19 cellular contexts compared by ENCODE assay signal in the genomic region with DNA sequence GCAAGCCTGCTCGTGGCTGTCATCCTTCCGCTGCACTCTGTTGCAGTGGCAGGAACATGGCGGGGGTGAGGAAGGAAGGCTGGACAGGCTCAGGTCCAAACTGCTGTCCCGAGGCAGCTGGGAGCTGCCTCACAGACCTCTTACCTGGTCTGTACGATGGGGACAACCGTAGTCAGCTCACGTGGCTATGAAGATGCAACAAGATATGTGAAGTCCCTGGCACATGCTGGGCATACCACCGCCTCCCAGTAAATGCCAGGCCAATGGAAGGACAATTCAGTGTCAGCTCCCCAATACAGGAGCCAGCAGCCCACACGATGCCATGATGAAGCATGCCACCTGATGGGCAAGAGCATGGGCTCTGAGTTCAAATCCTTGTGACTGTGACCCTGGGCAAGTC.
DNase-seq lines count a peak whose midpoint lies in the region; ATAC-seq and TF ChIP-seq lines count a peak whose summit lies in the region.
"Had no signal": no experiment of that assay in that cellular context is flagged by ENCODE, and none has a peak within 500 bp of the region (broad histone marks: within the 10 kb centered on the region; RNA-seq: fewer than 3 reads in every experiment).

No MANE protein-coding gene starts in this region.

- POLR2A ChIA-PET in Caco-2 (lab: Charles Lee), result no interaction called here

- H3K4me3 ChIP-seq in Caco-2 (ENCODE audit: low read depth, low read length), result no peak overlapping the region
- peak overlapping the region in 5 of 59 donors; percentile 2 to 23 (median 14) for H3K4me3 ChIP-seq in dorsolateral prefrontal cortex
- H3K4me3 ChIP-seq in neural cell (ENCODE audit: low read length), result no peak overlapping the region
- H3K4me3 ChIP-seq: BLaER1 treated with 17β-estradiol and CSF1 and Interleukin-3, amounts not matched to agents 10 nM and 100 nM; PC-9; SJCRH30 had no signal

- no peak overlapping the region for H3K4me2 ChIP-seq in neural cell (ENCODE audit: low read length)
- H3K4me2 ChIP-seq: BLaER1 treated with 17β-estradiol and CSF1 and Interleukin-3, amounts not matched to agents 10 nM and 100 nM; PC-9 had no signal

- H3K9me2 ChIP-seq in neural cell (ENCODE audit: insufficient read depth, low read length), result no peaks in the 10 kb centered on the region

- no peaks in the 10 kb centered on the region for H3F3A ChIP-seq in neural cell (ENCODE audit: insufficient read depth, low read length, poor library complexity, severe bottlenecking)

- no peak for TF ChIP-seq EP300 in neural cell (conservative IDR thresholded peaks at IDR 0.05; ENCODE audit: poor library complexity, severe bottlenecking)

- no peaks in the 10 kb centered on the region for H4K20me1 ChIP-seq in neural cell (ENCODE audit: insufficient read depth)
- H4K20me1 ChIP-seq: BLaER1 treated with 17β-estradiol and CSF1 and Interleukin-3, amounts not matched to agents 10 nM and 100 nM had no signal

- TF ChIP-seq CTCF in Caco-2 (IDR thresholded peaks at IDR 0.05; ENCODE audit: insufficient read depth in 1 of 2, low read depth in 1 of 2, low read length in 1 of 2, severe bottlenecking in 1 of 2, unreplicated experiment in 1 of 2) (no peak), dorsolateral prefrontal cortex (IDR thresholded peaks at IDR 0.05 in 54 of 56, conservative IDR thresholded peaks at IDR 0.05 in 2 of 56; ENCODE audit: low read depth in 1 of 56, partially characterized antibody in 56 of 56) (no peak), neural cell (IDR thresholded peaks at IDR 0.05; ENCODE audit: poor library complexity, severe bottlenecking) (no peak)

- no peak overlapping the region for H2AFZ ChIP-seq in neural cell (ENCODE audit: low read depth, low read length)
- H2AFZ ChIP-seq: PC-9 had no signal

- H3K4me1 ChIP-seq in Caco-2, result peaks cover 83% of the 10 kb centered on the region

- no peaks in the 10 kb centered on the region for H3K9me3 Mint-ChIP-seq in Caco-2 (ENCODE audit: unreplicated experiment)
- H3K9me3 Mint-ChIP-seq: CD4-positive, alpha-beta T cell had no signal

- TF ChIP-seq RAD21 in neural cell (conservative IDR thresholded peaks at IDR 0.05), result no peak

- intact Hi-C loops in Caco-2 (cut with micrococcal nuclease; ENCODE audit: unreplicated experiment), result loop anchor here (10.0 kb wide), 1 partner anchor 536 kb away; no protein-coding TSS in a partner anchor
- intact Hi-C loops in dorsolateral prefrontal cortex (cut with DNase I), result loop anchor here in 1 of 2 donors (5.0 to 10.0 kb wide), 2 partner anchors 104 to 516 kb away; no protein-coding TSS in a partner anchor

- H3K4me3 Mint-ChIP-seq in Caco-2 (ENCODE audit: unreplicated experiment), result no peak overlapping the region
- H3K4me3 Mint-ChIP-seq: CD4-positive, alpha-beta T cell had no signal

- no TSS peak for BruUV-seq in Caco-2 (replicated peaks; lab: Mats Ljungman, UMichigan)

- H3K36me3 Mint-ChIP-seq in Caco-2 (ENCODE audit: insufficient read depth, unreplicated experiment), result peaks cover 4% of the 10 kb centered on the region

- peak overlapping the region in 43 of 59 donors; percentile 8 to 80 (median 63) for H3K27ac ChIP-seq in dorsolateral prefrontal cortex
- H3K27ac ChIP-seq in neural cell (ENCODE audit: low read length), result peak overlapping the region; percentile 48
- peak overlapping the region; percentile 30 for H3K27ac ChIP-seq in temporal lobe (ENCODE audit: low read depth, low read length)
- H3K27ac ChIP-seq: BLaER1 treated with 17β-estradiol and CSF1 and Interleukin-3, amounts not matched to agents 10 nM and 100 nM; PC-9; SJCRH30 had no signal

- CTCF ChIA-PET in Caco-2 (lab: Charles Lee), result no interaction called here

- ATAC-seq in HG03521 (IDR thresholded peaks at IDR 0.05; ENCODE audit: unreplicated experiment), result no peak
- ATAC-seq: HCT116, Right ventricle myocardium inferior, SK-N-SH treated with all-trans-retinoic acid at 6 μM for 48 hours had no signal

- H3K9me3 ChIP-seq in Caco-2 (no peaks in the 10 kb centered on the region), neural cell (ENCODE audit: low read length) (no peaks in the 10 kb centered on the region)
- H3K9me3 ChIP-seq: BLaER1 treated with 17β-estradiol and CSF1 and Interleukin-3, amounts not matched to agents 10 nM and 100 nM; SJCRH30 had no signal

- no peaks in the 10 kb centered on the region for H3K79me2 ChIP-seq in neural cell (replicated peaks; ENCODE audit: insufficient read depth, low read length)

- no peaks in the 10 kb centered on the region for H3K27me3 ChIP-seq in Caco-2 (replicated peaks; ENCODE audit: control insufficient read depth, insufficient read depth, low read length)
- H3K27me3 ChIP-seq in dorsolateral prefrontal cortex, result no peaks in the 10 kb centered on the region
- H3K27me3 ChIP-seq in neural cell (ENCODE audit: insufficient read depth, low read depth, low read length), result no peaks in the 10 kb centered on the region
- H3K27me3 ChIP-seq: SJCRH30 had no signal

- no peak overlapping the region for H3K9ac ChIP-seq in neural cell (ENCODE audit: low read length)
- H3K9ac ChIP-seq: BLaER1 treated with 17β-estradiol and CSF1 and Interleukin-3, amounts not matched to agents 10 nM and 100 nM had no signal

- peak overlapping the region; percentile 90 for H3K27ac Mint-ChIP-seq in Caco-2 (ENCODE audit: unreplicated experiment)
- H3K27ac Mint-ChIP-seq: CD4-positive, alpha-beta T cell had no signal

- DNase-seq in Caco-2 (no peak), dorsolateral prefrontal cortex (no peak), retina (no peak), NCI-H2029 (lab: John Stamatoyannopoulos, UW) (no peak)
- DNase-seq: CD4-positive, alpha-beta T cell; DMS 273 treated with DMSO at 0.1 percent for 48 hours; DMS79; EL; GDM1; NCI-H2029 treated with DMSO at 0.1 percent for 48 hours; PC-9 had no signal

- H3K27me3 Mint-ChIP-seq in Caco-2 (ENCODE audit: insufficient read depth, unreplicated experiment), result no peaks in the 10 kb centered on the region
- H3K27me3 Mint-ChIP-seq: CD4-positive, alpha-beta T cell had no signal

- H3K36me3 ChIP-seq in Caco-2 (ENCODE audit: control insufficient read depth, insufficient read depth, low read length) (no peaks in the 10 kb centered on the region), neural cell (ENCODE audit: insufficient read depth, low read length) (no peaks in the 10 kb centered on the region)
- H3K36me3 ChIP-seq: BLaER1 treated with 17β-estradiol and CSF1 and Interleukin-3, amounts not matched to agents 10 nM and 100 nM; SJCRH30 had no signal

- H3K4me1 Mint-ChIP-seq in Caco-2 (ENCODE audit: low read depth, unreplicated experiment), result peaks cover 70% of the 10 kb centered on the region

TF ChIP-seq in neural cell, 6 proteins besides CTCF, POLR2A, EP300 and RAD21:
- TF ChIP-seq EZH2 (IDR thresholded peaks at IDR 0.05; ENCODE audit: borderline replicate concordance, insufficient read depth, low read length, poor library complexity, severe bottlenecking), result no peak
- TF ChIP-seq, protein P1, sequence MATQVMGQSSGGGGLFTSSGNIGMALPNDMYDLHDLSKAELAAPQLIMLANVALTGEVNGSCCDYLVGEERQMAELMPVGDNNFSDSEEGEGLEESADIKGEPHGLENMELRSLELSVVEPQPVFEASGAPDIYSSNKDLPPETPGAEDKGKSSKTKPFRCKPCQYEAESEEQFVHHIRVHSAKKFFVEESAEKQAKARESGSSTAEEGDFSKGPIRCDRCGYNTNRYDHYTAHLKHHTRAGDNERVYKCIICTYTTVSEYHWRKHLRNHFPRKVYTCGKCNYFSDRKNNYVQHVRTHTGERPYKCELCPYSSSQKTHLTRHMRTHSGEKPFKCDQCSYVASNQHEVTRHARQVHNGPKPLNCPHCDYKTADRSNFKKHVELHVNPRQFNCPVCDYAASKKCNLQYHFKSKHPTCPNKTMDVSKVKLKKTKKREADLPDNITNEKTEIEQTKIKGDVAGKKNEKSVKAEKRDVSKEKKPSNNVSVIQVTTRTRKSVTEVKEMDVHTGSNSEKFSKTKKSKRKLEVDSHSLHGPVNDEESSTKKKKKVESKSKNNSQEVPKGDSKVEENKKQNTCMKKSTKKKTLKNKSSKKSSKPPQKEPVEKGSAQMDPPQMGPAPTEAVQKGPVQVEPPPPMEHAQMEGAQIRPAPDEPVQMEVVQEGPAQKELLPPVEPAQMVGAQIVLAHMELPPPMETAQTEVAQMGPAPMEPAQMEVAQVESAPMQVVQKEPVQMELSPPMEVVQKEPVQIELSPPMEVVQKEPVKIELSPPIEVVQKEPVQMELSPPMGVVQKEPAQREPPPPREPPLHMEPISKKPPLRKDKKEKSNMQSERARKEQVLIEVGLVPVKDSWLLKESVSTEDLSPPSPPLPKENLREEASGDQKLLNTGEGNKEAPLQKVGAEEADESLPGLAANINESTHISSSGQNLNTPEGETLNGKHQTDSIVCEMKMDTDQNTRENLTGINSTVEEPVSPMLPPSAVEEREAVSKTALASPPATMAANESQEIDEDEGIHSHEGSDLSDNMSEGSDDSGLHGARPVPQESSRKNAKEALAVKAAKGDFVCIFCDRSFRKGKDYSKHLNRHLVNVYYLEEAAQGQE (IDR thresholded peaks at IDR 0.05; ENCODE audit: borderline replicate concordance), result no peak
- TF ChIP-seq MXI1 (conservative IDR thresholded peaks at IDR 0.05; ENCODE audit: poor library complexity, severe bottlenecking), result no peak
- TF ChIP-seq POLR2AphosphoS5 (IDR thresholded peaks at IDR 0.05), result no peak
- no peak for TF ChIP-seq TAF1 (IDR thresholded peaks at IDR 0.05; ENCODE audit: low read depth)
